ENCODE assay signal across 16 cellular contexts in genomic region chr11:78313898-78314297, GRCh38.
DNase-seq lines count a peak whose midpoint lies in the region; ATAC-seq and TF ChIP-seq lines count a peak whose summit lies in the region.
"Had no signal": no experiment of that assay in that cellular context is flagged by ENCODE, and none has a peak within 500 bp of the region (broad histone marks: within the 10 kb centered on the region; RNA-seq: fewer than 3 reads in every experiment).

No MANE protein-coding gene starts in this region.

- TF ChIP-seq POLR2A in Peyer's patch (IDR thresholded peaks at IDR 0.05) (no peak), spleen (IDR thresholded peaks at IDR 0.05) (no peak)

- no peak for ATAC-seq in HG03175 (IDR thresholded peaks at IDR 0.05; ENCODE audit: unreplicated experiment)
- ATAC-seq: activated CD8-positive, alpha-beta memory T cell treated with anti-CD3 and anti-CD28 coated beads, Interleukin-2, amount 10 ng/mL, durations not matched to agents 7 days and 5 days had no signal

- H3K27ac ChIP-seq in Peyer's patch (peak overlapping the region in 3 of 4 donors; percentile 21 to 82 (median 23)), spleen (peak overlapping the region in 6 of 8 donors; percentile 22 to 85 (median 68))
- H3K27ac ChIP-seq: psoas muscle had no signal

- H3K27me3 ChIP-seq in Peyer's patch (no peaks in the 10 kb centered on the region), spleen (replicated peaks in 1 of 7) (no peaks in the 10 kb centered on the region)
- H3K27me3 ChIP-seq: cardiac muscle cell had no signal

- 51 to 89% (median 81%) methylated on average over 2 of the region's 2 CpGs for WGBS in spleen, 5 donors

- H3K9me3 ChIP-seq in Peyer's patch, result no peaks in the 10 kb centered on the region
- no peaks in the 10 kb centered on the region for H3K9me3 ChIP-seq in spleen
- H3K9me3 ChIP-seq: psoas muscle, thoracic aorta had no signal

- peak; percentile 8 for DNase-seq in HT1080 (ENCODE audit: low read depth)
- DNase-seq in Peyer's patch, result no peak
- DNase-seq in foreskin fibroblast, result peak; percentile 33 to 49
- DNase-seq in spleen, result no peak
- DNase-seq in COLO668 (lab: John Stamatoyannopoulos, UW; ENCODE audit: unreplicated experiment), result no peak
- no peak for DNase-seq in SKM-1 (lab: John Stamatoyannopoulos, UW; ENCODE audit: unreplicated experiment)
- no peak for DNase-seq in GM19238 (ENCODE audit: insufficient read length, low spot score)
- DNase-seq: activated CD8-positive, alpha-beta memory T cell treated with anti-CD3 and anti-CD28 coated beads, Interleukin-2, amount 10 ng/mL, durations not matched to agents 7 days and 5 days; activated naive CD4-positive, alpha-beta T cell treated with anti-CD3 and anti-CD28 coated beads, Interleukin-2, amount 10 ng/mL, durations not matched to agents 7 days and 5 days; CD4-positive, CD25-positive, alpha-beta regulatory T cell; NCI-H1417 treated with DMSO at 0.1 percent for 48 hours; OCI-M1; psoas muscle had no signal

- intact Hi-C loops in spleen (cut with DNase I; ENCODE audit: low total_unique reads), result no loop called here

- TF ChIP-seq CTCF in Peyer's patch (IDR thresholded peaks at IDR 0.05) (no peak), foreskin fibroblast (IDR thresholded peaks at IDR 0.05; ENCODE audit: low read depth, low read length) (no peak), spleen (IDR thresholded peaks at IDR 0.05 in 8 of 11, conservative IDR thresholded peaks at IDR 0.05 in 3 of 11) (no peak)

- H3K4me3 ChIP-seq in Peyer's patch (no peak overlapping the region), foreskin fibroblast (ENCODE audit: low read depth in 1 of 2, low read length in 2 of 2) (no peak overlapping the region), spleen (peak overlapping the region in 1 of 8 donors; percentile 48)
- H3K4me3 ChIP-seq: cardiac muscle cell, psoas muscle, thoracic aorta had no signal

- H3K36me3 ChIP-seq in Peyer's patch (no peaks in the 10 kb centered on the region), spleen (no peaks in the 10 kb centered on the region)
- H3K36me3 ChIP-seq: cardiac muscle cell, thoracic aorta had no signal

- H3K4me1 ChIP-seq in Peyer's patch (peaks cover 0 to 46% (median 8%) of the 10 kb centered on the region in 4 donors), spleen (peaks cover 4 to 72% (median 44%) of the 10 kb centered on the region in 6 donors)

Comparison
In these comparisons a context has a peak if more than half of its experiments do, and no peak if none do; other contexts are left out.
1. DNase-seq: peak in HT1080 (single experiment) and foreskin fibroblast (2 of 2); none in Peyer's patch (0 of 3), spleen (single experiment), COLO668 (single experiment), SKM-1 (single experiment) and GM19238 (single experiment).